ENCODE assay signal across 22 cellular contexts in the genomic region with DNA sequence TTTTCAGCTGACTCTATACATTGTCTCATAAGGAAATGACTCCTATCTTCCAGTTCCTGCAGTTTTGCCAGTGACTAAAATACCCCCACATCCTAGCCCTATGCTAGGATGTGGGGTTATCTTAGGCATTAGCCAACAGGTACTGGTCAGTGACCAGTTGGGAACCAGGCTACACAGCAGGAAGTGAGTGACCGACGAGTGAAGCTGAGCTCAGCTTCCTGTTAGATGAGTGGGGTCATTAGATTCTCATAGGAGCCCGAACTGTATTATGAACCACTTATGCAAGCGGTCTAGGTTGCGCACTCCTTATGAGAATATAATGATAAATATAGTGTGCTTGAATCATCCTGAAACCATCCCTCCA.
"Had no signal": no experiment of that assay in that cellular context is flagged by ENCODE, and none has a peak within 500 bp of the region (broad histone marks: within the 10 kb centered on the region; RNA-seq: fewer than 3 reads in every experiment).

No MANE protein-coding gene starts in this region.

- H3K27ac Mint-ChIP-seq: activated CD8-positive, alpha-beta memory T cell treated with anti-CD3 and anti-CD28 coated beads, Interleukin-2, amount 10 ng/mL, durations not matched to agents 7 days and 5 days; activated CD8-positive, alpha-beta T cell treated with anti-CD3 and anti-CD28 coated beads for 36 hours; activated naive CD4-positive, alpha-beta T cell treated with anti-CD3 and anti-CD28 coated beads, Interleukin-2, amount 10 ng/mL, durations not matched to agents 7 days and 5 days; endodermal cell; progenitor cell of endocrine pancreas had no signal

- H3K4me1 ChIP-seq: spleen, upper lobe of right lung had no signal

- H3K4me1 Mint-ChIP-seq: activated CD8-positive, alpha-beta memory T cell treated with anti-CD3 and anti-CD28 coated beads, Interleukin-2, amount 10 ng/mL, durations not matched to agents 7 days and 5 days; activated naive CD4-positive, alpha-beta T cell treated with anti-CD3 and anti-CD28 coated beads, Interleukin-2, amount 10 ng/mL, durations not matched to agents 7 days and 5 days; endodermal cell had no signal

- ATAC-seq: activated CD8-positive, alpha-beta memory T cell treated with anti-CD3 and anti-CD28 coated beads, Interleukin-2, amount 10 ng/mL, durations not matched to agents 7 days and 5 days; activated CD8-positive, alpha-beta T cell treated with anti-CD3 and anti-CD28 coated beads for 36 hours; left colon; mucosa of descending colon; upper lobe of right lung had no signal

- H3K4me3 Mint-ChIP-seq: activated CD8-positive, alpha-beta memory T cell treated with anti-CD3 and anti-CD28 coated beads, Interleukin-2, amount 10 ng/mL, durations not matched to agents 7 days and 5 days; activated CD8-positive, alpha-beta T cell treated with anti-CD3 and anti-CD28 coated beads for 36 hours; activated naive CD4-positive, alpha-beta T cell treated with anti-CD3 and anti-CD28 coated beads, Interleukin-2, amount 10 ng/mL, durations not matched to agents 7 days and 5 days; endodermal cell; neural crest cell had no signal

- H3K4me3 ChIP-seq: coronary artery, mucosa of descending colon, spleen, upper lobe of right lung had no signal

- H3K27ac ChIP-seq: brain microvascular endothelial cell, epithelial cell of prostate, spleen, upper lobe of right lung had no signal

- H3K9me3 ChIP-seq: mucosa of descending colon, spleen, upper lobe of right lung had no signal

- DNase-seq: activated CD4-positive, alpha-beta T cell treated with anti-CD3 and anti-CD28 coated beads for 48 hours; activated CD8-positive, alpha-beta memory T cell treated with anti-CD3 and anti-CD28 coated beads, Interleukin-2, amount 10 ng/mL, durations not matched to agents 7 days and 5 days; activated CD8-positive, alpha-beta T cell treated with anti-CD3 and anti-CD28 coated beads for 36 hours; activated effector memory CD4-positive, alpha-beta T cell treated with anti-CD3 and anti-CD28 coated beads, Interleukin-2, amount 50 U/mL, for 16 hours; activated naive CD4-positive, alpha-beta T cell treated with anti-CD3 and anti-CD28 coated beads, Interleukin-2, amount 10 ng/mL, durations not matched to agents 7 days and 5 days; activated T-cell treated with anti-CD3 and anti-CD28 coated beads for 4 hours; amygdala; central memory CD4-positive, alpha-beta T cell; endodermal cell; left colon; mesendoderm; mucosa of descending colon; spleen; stimulated activated CD4-positive, alpha-beta T cell treated with anti-CD3 and anti-CD28 coated beads, Interleukin-4, amount 100 ng/mL, for 1 hour; stimulated activated naive CD4-positive, alpha-beta T cell; upper lobe of right lung had no signal

- H3K9me3 Mint-ChIP-seq: activated CD8-positive, alpha-beta T cell treated with anti-CD3 and anti-CD28 coated beads for 36 hours; activated naive CD4-positive, alpha-beta T cell treated with anti-CD3 and anti-CD28 coated beads, Interleukin-2, amount 10 ng/mL, durations not matched to agents 7 days and 5 days; endodermal cell; neural crest cell had no signal

- FAIRE-seq: keratinocyte had no signal

- H3K27me3 Mint-ChIP-seq: activated CD8-positive, alpha-beta memory T cell treated with anti-CD3 and anti-CD28 coated beads, Interleukin-2, amount 10 ng/mL, durations not matched to agents 7 days and 5 days; activated CD8-positive, alpha-beta T cell treated with anti-CD3 and anti-CD28 coated beads for 36 hours; activated naive CD4-positive, alpha-beta T cell treated with anti-CD3 and anti-CD28 coated beads, Interleukin-2, amount 10 ng/mL, durations not matched to agents 7 days and 5 days; progenitor cell of endocrine pancreas had no signal

- H3K27me3 ChIP-seq: brain microvascular endothelial cell, spleen, upper lobe of right lung had no signal

- H3K36me3 ChIP-seq: brain microvascular endothelial cell, spleen, upper lobe of right lung had no signal

- H3K36me3 Mint-ChIP-seq: activated CD8-positive, alpha-beta memory T cell treated with anti-CD3 and anti-CD28 coated beads, Interleukin-2, amount 10 ng/mL, durations not matched to agents 7 days and 5 days; activated naive CD4-positive, alpha-beta T cell treated with anti-CD3 and anti-CD28 coated beads, Interleukin-2, amount 10 ng/mL, durations not matched to agents 7 days and 5 days had no signal
